In the genomic region with DNA sequence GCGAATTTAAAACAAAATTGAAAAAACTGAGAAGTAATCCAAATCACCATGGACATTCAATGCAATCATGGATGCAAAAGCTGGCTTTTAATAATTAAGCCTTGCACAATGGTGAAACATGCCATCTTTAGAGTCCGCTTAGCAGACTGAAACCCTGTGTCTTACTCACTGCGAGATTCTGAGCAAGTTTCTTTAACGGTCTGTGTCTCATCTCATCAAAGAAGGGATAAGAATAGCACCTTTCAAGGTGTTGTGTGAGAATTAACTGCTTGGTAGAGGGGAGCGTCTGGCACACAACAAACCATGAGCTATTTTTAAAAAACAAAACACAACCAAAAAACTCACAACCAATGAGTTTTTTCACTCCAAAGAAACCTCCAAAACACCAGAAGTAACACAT, we compare ENCODE assay signal across 24 cellular contexts. TPM values are rescaled to one million over a fixed set of nuclear protein-coding genes. Genes with fewer than 3 reads are reported as not detected.
DNase-seq lines count a peak whose midpoint lies in the region; ATAC-seq and TF ChIP-seq lines count a peak whose summit lies in the region.
"Had no signal": no experiment of that assay in that cellular context is flagged by ENCODE, and none has a peak within 500 bp of the region (broad histone marks: within the 10 kb centered on the region; RNA-seq: fewer than 3 reads in every experiment).

No MANE protein-coding gene starts in this region.

- TF ChIP-seq CTCF in GM12865 (IDR thresholded peaks at IDR 0.05; ENCODE audit: insufficient read depth, low read depth, low read length, missing control alignments): no peak
- TF ChIP-seq CTCF in breast epithelium (IDR thresholded peaks at IDR 0.05): no peak
- no peak for TF ChIP-seq CTCF in HFFc6 (IDR thresholded peaks at IDR 0.05)

- no peak overlapping the region for H3K9ac ChIP-seq in neuronal stem cell (ENCODE audit: low read depth, low read length, poor library complexity)

- H3K14ac ChIP-seq in neuronal stem cell (ENCODE audit: low read length): no peak overlapping the region

- no peak overlapping the region for H3K27ac Mint-ChIP-seq in HFFc6
- H3K27ac Mint-ChIP-seq: CD14-positive monocyte; CD8-positive, alpha-beta T cell had no signal

- H2BK5ac ChIP-seq in neuronal stem cell (ENCODE audit: low read length): no peak overlapping the region

- H3K4me3 Mint-ChIP-seq in HFFc6: no peak overlapping the region
- H3K4me3 Mint-ChIP-seq: CD14-positive monocyte; CD8-positive, alpha-beta T cell had no signal

- no peak overlapping the region for H3K23ac ChIP-seq in neuronal stem cell (ENCODE audit: low read depth, low read length, poor library complexity)

- H3K27ac ChIP-seq in substantia nigra (ENCODE audit: low read depth, low read length, poor library complexity, severe bottlenecking) (no peak overlapping the region), neuronal stem cell (replicated peaks; ENCODE audit: low read length) (no peak overlapping the region), breast epithelium (no peak overlapping the region)
- H3K27ac ChIP-seq: 22Rv1, A549, HL-60 had no signal

- H3K9me3 Mint-ChIP-seq in HFFc6: peaks cover 6% of the 10 kb centered on the region
- H3K9me3 Mint-ChIP-seq: CD8-positive, alpha-beta T cell had no signal

- no peak overlapping the region for H4K91ac ChIP-seq in neuronal stem cell (ENCODE audit: low read depth, low read length, poor library complexity)

- H3K4me3 ChIP-seq in GM12865 (ENCODE audit: low read depth, low read length): no peak overlapping the region
- H3K4me3 ChIP-seq in neuronal stem cell (ENCODE audit: low read length in 2 of 2): no peak overlapping the region
- H3K4me3 ChIP-seq in breast epithelium: no peak overlapping the region
- H3K4me3 ChIP-seq: A549, K562 had no signal

- no peaks in the 10 kb centered on the region for H3K79me1 ChIP-seq in neuronal stem cell (ENCODE audit: low read depth, low read length)

- WGBS in neuronal stem cell (ENCODE audit: extremely low coverage in 2 of 2, insufficient read length in 2 of 2, insufficient replicate concordance in 1 of 2), 2 donors: no CpG with 5 or more reads among the region's 5 CpGs

- no peak overlapping the region for H2BK12ac ChIP-seq in neuronal stem cell (ENCODE audit: low read length)

- no peak overlapping the region for H3K4ac ChIP-seq in neuronal stem cell (ENCODE audit: low read length)

- H3K27me3 ChIP-seq in neuronal stem cell (ENCODE audit: control insufficient read depth in 3 of 3, insufficient read depth in 3 of 3, low read depth in 1 of 3, low read length in 3 of 3) (no peaks in the 10 kb centered on the region), breast epithelium (no peaks in the 10 kb centered on the region)

- H3K4me2 ChIP-seq in neuronal stem cell (ENCODE audit: insufficient read depth, low read length, poor library complexity, severe bottlenecking): no peak overlapping the region
- H3K4me2 ChIP-seq: A549 had no signal

- no peaks in the 10 kb centered on the region for H3K4me1 ChIP-seq in neuronal stem cell (ENCODE audit: control insufficient read depth in 2 of 2, insufficient read depth in 1 of 2, low read depth in 1 of 2, low read length in 2 of 2)
- no peaks in the 10 kb centered on the region for H3K4me1 ChIP-seq in breast epithelium
- H3K4me1 ChIP-seq: A549 had no signal

- H3K36me3 Mint-ChIP-seq in HFFc6 (ENCODE audit: low read depth): peaks cover 7% of the 10 kb centered on the region; the same call in 1 of the 2 replicates
- H3K36me3 Mint-ChIP-seq: CD14-positive monocyte; CD8-positive, alpha-beta T cell had no signal

- H3K4me1 Mint-ChIP-seq in HFFc6 (ENCODE audit: low read depth): no peaks in the 10 kb centered on the region
- H3K4me1 Mint-ChIP-seq: CD14-positive monocyte had no signal

- H4K8ac ChIP-seq in neuronal stem cell (ENCODE audit: low read depth, low read length): no peak overlapping the region

- H3K27me3 Mint-ChIP-seq in HFFc6 (ENCODE audit: insufficient read depth): peaks cover 12% of the 10 kb centered on the region

- H2AFZ ChIP-seq in neuronal stem cell (ENCODE audit: low read length): no peak overlapping the region

- H3K9me3 ChIP-seq in neuronal stem cell (replicated peaks in 1 of 2; ENCODE audit: control insufficient read depth in 2 of 2, insufficient read depth in 1 of 2, low read depth in 1 of 2, low read length in 2 of 2): peaks cover 1 to 12% of the 10 kb centered on the region in 2 donors
- H3K9me3 ChIP-seq in breast epithelium: peaks cover 0 to 6% of the 10 kb centered on the region in 2 donors

- H3K36me3 ChIP-seq in neuronal stem cell (replicated peaks in 1 of 2; ENCODE audit: control insufficient read depth in 2 of 2, insufficient read depth in 2 of 2, low read length in 2 of 2) (no peaks in the 10 kb centered on the region), breast epithelium (no peaks in the 10 kb centered on the region)

- ATAC-seq in GM21447 (IDR thresholded peaks at IDR 0.05; ENCODE audit: unreplicated experiment) (peak; percentile 72), HG02938 (IDR thresholded peaks at IDR 0.05; ENCODE audit: unreplicated experiment) (peak; percentile 89), HG03354 (IDR thresholded peaks at IDR 0.05; ENCODE audit: poor library complexity, severe bottlenecking, unreplicated experiment) (peak; percentile 72)
- ATAC-seq: A549; CD8-positive, alpha-beta T cell; HCT116; K562 had no signal

- no peak overlapping the region for H2BK15ac ChIP-seq in neuronal stem cell (ENCODE audit: low read length)

- no peak overlapping the region for H2AK5ac ChIP-seq in neuronal stem cell (ENCODE audit: low read depth, low read length)

- DNase-seq in GM12865 (ENCODE audit: low read depth) (peak; percentile 71), substantia nigra (lab: John Stamatoyannopoulos, UW) (no peak), neuronal stem cell (ENCODE audit: low spot score) (no peak), breast epithelium (ENCODE audit: low spot score in 2 of 2) (no peak), HFFc6 (no peak)
- DNase-seq: AML-193; Calu3; CD8-positive, alpha-beta T cell; DMS79 treated with DMSO at 0.1 percent for 48 hours; GF-D8; GOT3; H7; IMR-90 had no signal

- intact Hi-C loops in breast epithelium (cut with DNase I; ENCODE audit: low total_unique reads): no loop called here

- H2BK120ac ChIP-seq in neuronal stem cell (ENCODE audit: low read depth, low read length): no peak overlapping the region

- no peak for TF ChIP-seq POLR2A in breast epithelium (IDR thresholded peaks at IDR 0.05)

- no peak overlapping the region for H3K18ac ChIP-seq in neuronal stem cell (ENCODE audit: low read length)

RNA-seq across cellular contexts. Expression of a gene that starts 21.4 kb away (rescaled TPM):
- polyA plus RNA-seq in neuronal stem cell (2013, experiment 1 of 2): 29.0 TPM
- polyA plus RNA-seq in neuronal stem cell (2013, experiment 2 of 2): 30.5 TPM
- total RNA-seq in breast epithelium: 1 to 10 TPM in 2 of 3 donors, not detected in 1; 1.0 to 1.1 TPM
- total RNA-seq in HFFc6 (2021; fragmentation: NEBNext Ultra II Directional; extraction: Animal tissue kit (Norgen Biotek cat#: 25700)): under 1 TPM; 0.54 to 0.96 (median 0.80) TPM
- polyA plus RNA-seq: CD14-positive monocyte had no signal

RNA-seq across cellular contexts. Expression of a gene that starts 23.4 kb away (rescaled TPM):
- not detected for polyA plus RNA-seq in neuronal stem cell (2013, experiment 1 of 2)
- polyA plus RNA-seq in neuronal stem cell (2013, experiment 2 of 2): not detected
- total RNA-seq in breast epithelium: 1 to 10 TPM; 1.1 to 2.6 (median 1.6) TPM
- total RNA-seq in HFFc6 (2021; fragmentation: NEBNext Ultra II Directional; extraction: Animal tissue kit (Norgen Biotek cat#: 25700)): not detected
- total RNA-seq: Calu3; CD8-positive, alpha-beta T cell; H7; HT1080; IMR-90; M059J had no signal
- polyA plus RNA-seq: CD14-positive monocyte, IMR-90 had no signal

RNA-seq across cellular contexts. Expression of a gene that starts 30.0 kb away (rescaled TPM):
- polyA plus RNA-seq in neuronal stem cell (2013, experiment 1 of 2): 20.9 TPM
- 19.5 TPM for polyA plus RNA-seq in neuronal stem cell (2013, experiment 2 of 2)
- 10 to 100 TPM; 10.6 to 17.4 (median 16.8) TPM for total RNA-seq in breast epithelium
- 10 to 100 TPM; 10.8 to 14.2 (median 11.4) TPM for total RNA-seq in HFFc6 (2021; fragmentation: NEBNext Ultra II Directional; extraction: Animal tissue kit (Norgen Biotek cat#: 25700))
